9 cellular contexts compared by ENCODE assay signal in the genomic region with DNA sequence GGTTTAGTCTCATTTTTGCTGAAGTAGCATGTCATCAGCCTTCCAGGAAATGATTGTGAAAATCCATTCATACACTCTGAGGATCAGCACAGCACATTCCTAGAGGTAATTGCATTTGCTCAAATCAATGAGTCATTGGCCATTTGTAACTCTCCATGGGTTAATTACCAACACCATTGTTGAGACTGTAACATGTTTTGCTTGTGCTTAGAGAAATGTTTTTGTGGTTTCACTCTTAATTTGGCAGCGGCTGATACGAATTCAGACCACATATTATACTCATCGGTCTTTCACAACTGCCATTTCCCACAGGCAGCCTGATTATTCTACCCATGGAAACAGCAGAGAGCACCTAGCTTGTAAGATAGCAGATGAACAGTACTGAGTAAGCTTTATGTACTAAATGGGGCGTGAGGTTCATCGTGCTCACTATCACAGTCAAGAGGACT.
DNase-seq lines count a peak whose midpoint lies in the region; ATAC-seq and TF ChIP-seq lines count a peak whose summit lies in the region.
"Had no signal": no experiment of that assay in that cellular context is flagged by ENCODE, and none has a peak within 500 bp of the region (broad histone marks: within the 10 kb centered on the region; RNA-seq: fewer than 3 reads in every experiment).

No MANE protein-coding gene starts in this region.

- no peak overlapping the region for H4K8ac ChIP-seq in H9 (replicated peaks; ENCODE audit: insufficient read length, low read depth, low read length)

- H3K9ac ChIP-seq in H9 (ENCODE audit: extremely low read depth, insufficient read length, low read length) (no peak overlapping the region), colonic mucosa (ENCODE audit: low read depth in 2 of 2, low read length in 2 of 2) (no peak overlapping the region)

- H3K36me3 ChIP-seq in left ventricle myocardium inferior: no peaks in the 10 kb centered on the region
- H3K36me3 ChIP-seq in esophagus muscularis mucosa: no peaks in the 10 kb centered on the region
- H3K36me3 ChIP-seq in colonic mucosa: no peaks in the 10 kb centered on the region
- H3K36me3 ChIP-seq in naive thymus-derived CD4-positive, alpha-beta T cell (ENCODE audit: control insufficient read depth in 2 of 3, insufficient read depth in 3 of 3, low read length in 3 of 3): no peaks in the 10 kb centered on the region

- no peak overlapping the region for H3K4me2 ChIP-seq in H9 (ENCODE audit: insufficient read depth, insufficient read length, low read length)

- H3K4ac ChIP-seq in H9 (ENCODE audit: low read depth, low read length): no peak overlapping the region

- H3K23me2 ChIP-seq in H9 (ENCODE audit: insufficient read length, low read depth, low read length, poor library complexity, severe bottlenecking): no peaks in the 10 kb centered on the region

- TF ChIP-seq CTCF in H9 (conservative IDR thresholded peaks at IDR 0.05) (no peak), left ventricle myocardium inferior (IDR thresholded peaks at IDR 0.05; ENCODE audit: borderline replicate concordance) (no peak), esophagus muscularis mucosa (IDR thresholded peaks at IDR 0.05) (no peak), colonic mucosa (IDR thresholded peaks at IDR 0.05) (no peak)

- H3K9me3 Mint-ChIP-seq in H9: peaks cover 0 to 4% of the 10 kb centered on the region in 2 experiments; a peak in 1 of 5 replicates
- peaks cover 0 to 5% (median 0%) of the 10 kb centered on the region in 11 donors for H3K9me3 Mint-ChIP-seq in naive thymus-derived CD4-positive, alpha-beta T cell

- WGBS in H9 (ENCODE audit: extremely low coverage, insufficient read length, low lambda C conversion rate): no CpG with 5 or more reads among the region's 5 CpGs
- 80% methylated on average over 5 of the region's 5 CpGs for WGBS in esophagus muscularis mucosa

- H2AK5ac ChIP-seq in H9 (ENCODE audit: insufficient read length, low read length): no peak overlapping the region

- H3K27ac ChIP-seq in H9 (ENCODE audit: insufficient read length, low read depth, low read length): no peak overlapping the region
- H3K27ac ChIP-seq in left ventricle myocardium inferior (replicated peaks): peak overlapping the region; percentile 27
- H3K27ac ChIP-seq in esophagus muscularis mucosa (replicated peaks in 1 of 4): no peak overlapping the region
- H3K27ac ChIP-seq in colonic mucosa: no peak overlapping the region
- no peak overlapping the region for H3K27ac ChIP-seq in naive thymus-derived CD4-positive, alpha-beta T cell (ENCODE audit: low read depth, low read length)

- CTCF ChIA-PET in naive thymus-derived CD4-positive, alpha-beta T cell (lab: Charles Lee): no interaction called here

- no peak overlapping the region for H3K56ac ChIP-seq in H9 (ENCODE audit: insufficient read length, low read depth, low read length)

- no peaks in the 10 kb centered on the region for H3K27me3 ChIP-seq in H9 (ENCODE audit: insufficient read depth, low read length)
- H3K27me3 ChIP-seq in left ventricle myocardium inferior (ENCODE audit: low read depth): no peaks in the 10 kb centered on the region
- H3K27me3 ChIP-seq in esophagus muscularis mucosa: no peaks in the 10 kb centered on the region
- H3K27me3 ChIP-seq in colonic mucosa: no peaks in the 10 kb centered on the region
- H3K27me3 ChIP-seq in naive thymus-derived CD4-positive, alpha-beta T cell (ENCODE audit: control insufficient read depth in 2 of 2, insufficient read depth in 2 of 2, low read length in 2 of 2): no peaks in the 10 kb centered on the region

- H2BK12ac ChIP-seq in H9 (ENCODE audit: insufficient read length, low read depth, low read length): no peak overlapping the region

- H3K9me3 ChIP-seq in H9 (ENCODE audit: control insufficient read depth, low read depth, low read length) (no peaks in the 10 kb centered on the region), T-helper 17 cell (ENCODE audit: control insufficient read depth, low read length, poor library complexity, severe bottlenecking) (no peaks in the 10 kb centered on the region), left ventricle myocardium inferior (replicated peaks) (peaks cover 7% of the 10 kb centered on the region), esophagus muscularis mucosa (no peaks in the 10 kb centered on the region), colonic mucosa (no peaks in the 10 kb centered on the region)
- no peaks in the 10 kb centered on the region for H3K9me3 ChIP-seq in naive thymus-derived CD4-positive, alpha-beta T cell (ENCODE audit: control insufficient read depth in 2 of 3, low read length in 3 of 3)

- H4K5ac ChIP-seq in H9 (ENCODE audit: insufficient read length, low read depth, low read length): no peak overlapping the region

- POLR2A ChIA-PET in naive thymus-derived CD4-positive, alpha-beta T cell (lab: Charles Lee): no interaction called here

- no peak overlapping the region for H4K91ac ChIP-seq in H9 (ENCODE audit: insufficient read length, low read depth, low read length)

- H3K36me3 Mint-ChIP-seq in H9 (ENCODE audit: insufficient read depth in 1 of 3, low read depth in 3 of 3): peaks cover 0 to 5% (median 0%) of the 10 kb centered on the region in 3 experiments; a peak in 1 of 7 replicates
- no peaks in the 10 kb centered on the region for H3K36me3 Mint-ChIP-seq in T-helper 17 cell (ENCODE audit: low read depth)
- no peaks in the 10 kb centered on the region for H3K36me3 Mint-ChIP-seq in naive thymus-derived CD4-positive, alpha-beta T cell
- H3K36me3 Mint-ChIP-seq: brain had no signal

- peak overlapping the region; percentile 46 for H2AFZ ChIP-seq in H9 (ENCODE audit: low read length)

- no peak overlapping the region for H3T11ph ChIP-seq in H9 (ENCODE audit: low read length)

- H3K23ac ChIP-seq in H9 (ENCODE audit: insufficient read length, low read depth, low read length): no peak overlapping the region

- no peaks in the 10 kb centered on the region for H3K4me1 ChIP-seq in H9 (ENCODE audit: insufficient read depth, low read length)
- peaks cover 17% of the 10 kb centered on the region for H3K4me1 ChIP-seq in left ventricle myocardium inferior
- peaks cover 3 to 6% (median 4%) of the 10 kb centered on the region in 4 donors for H3K4me1 ChIP-seq in esophagus muscularis mucosa
- H3K4me1 ChIP-seq in colonic mucosa: no peaks in the 10 kb centered on the region
- no peaks in the 10 kb centered on the region for H3K4me1 ChIP-seq in naive thymus-derived CD4-positive, alpha-beta T cell (ENCODE audit: control insufficient read depth in 2 of 2, insufficient read depth in 2 of 2, low read length in 2 of 2)

- H3K14ac ChIP-seq in H9 (ENCODE audit: insufficient read depth, low read length): no peak overlapping the region

- H3K4me1 Mint-ChIP-seq in H9 (peaks cover 2 to 4% of the 10 kb centered on the region in 2 experiments), T-helper 17 cell (peaks cover 5% of the 10 kb centered on the region)
- peaks cover 0 to 5% (median 0%) of the 10 kb centered on the region in 7 donors for H3K4me1 Mint-ChIP-seq in naive thymus-derived CD4-positive, alpha-beta T cell

- ATAC-seq in T-helper 17 cell: no peak
- ATAC-seq in naive thymus-derived CD4-positive, alpha-beta T cell: no peak

- H3K79me2 ChIP-seq in H9 (ENCODE audit: insufficient read depth, low read length): no peaks in the 10 kb centered on the region

- H2BK5ac ChIP-seq in H9 (ENCODE audit: insufficient read length, low read length): no peak overlapping the region

- no peaks in the 10 kb centered on the region for H3K79me1 ChIP-seq in H9 (ENCODE audit: insufficient read depth, low read depth, low read length, poor library complexity, severe bottlenecking)

- H3K27ac Mint-ChIP-seq in H9 (no peak overlapping the region), T-helper 17 cell (no peak overlapping the region)
- H3K27ac Mint-ChIP-seq in naive thymus-derived CD4-positive, alpha-beta T cell: no peak overlapping the region

- intact Hi-C loops in left ventricle myocardium inferior (cut with micrococcal nuclease) (loop anchor here (5.0 to 10.0 kb wide), 2 partner anchors 119 to 266 kb away; no protein-coding TSS in a partner anchor), esophagus muscularis mucosa (cut with DNase I) (no loop called here), colonic mucosa (cut with DNase I) (loop anchor here (5.0 to 10.0 kb wide), 2 partner anchors 116 to 469 kb away; no protein-coding TSS in a partner anchor)
- intact Hi-C loops in naive thymus-derived CD4-positive, alpha-beta T cell (cut with micrococcal nuclease): no loop called here

- H3K18ac ChIP-seq in H9 (ENCODE audit: insufficient read length, low read depth, low read length): no peak overlapping the region

- H2BK120ac ChIP-seq in H9 (ENCODE audit: low read depth, low read length, poor library complexity, severe bottlenecking): no peak overlapping the region

- TF ChIP-seq POLR2A in esophagus muscularis mucosa (IDR thresholded peaks at IDR 0.05; ENCODE audit: low read depth): no peak

- H3K27me3 Mint-ChIP-seq in H9 (ENCODE audit: low read depth) (peaks cover 23% of the 10 kb centered on the region), T-helper 17 cell (peaks cover 43% of the 10 kb centered on the region)
- H3K27me3 Mint-ChIP-seq in naive thymus-derived CD4-positive, alpha-beta T cell: peaks cover 14 to 49% (median 39%) of the 10 kb centered on the region in 5 donors

- H3K4me3 Mint-ChIP-seq in H9 (no peak overlapping the region), T-helper 17 cell (peak overlapping the region; percentile 78)
- H3K4me3 Mint-ChIP-seq in naive thymus-derived CD4-positive, alpha-beta T cell: no peak overlapping the region

- H2BK15ac ChIP-seq in H9 (ENCODE audit: low read depth, low read length): no peak overlapping the region

- no peak overlapping the region for H3K4me3 ChIP-seq in left ventricle myocardium inferior
- no peak overlapping the region for H3K4me3 ChIP-seq in esophagus muscularis mucosa
- no peak overlapping the region for H3K4me3 ChIP-seq in colonic mucosa
- H3K4me3 ChIP-seq in naive thymus-derived CD4-positive, alpha-beta T cell (ENCODE audit: low read length): no peak overlapping the region

- TF ChIP-seq EP300 in esophagus muscularis mucosa (IDR thresholded peaks at IDR 0.05): no peak

- H4K20me1 ChIP-seq in H9 (ENCODE audit: control insufficient read depth, insufficient read depth, insufficient read length): no peaks in the 10 kb centered on the region

- peak; percentile 40 for DNase-seq in AG20443 (ENCODE audit: low spot score)
- DNase-seq in H9: no peak
- DNase-seq in T-helper 17 cell: no peak
- DNase-seq in left ventricle myocardium inferior: no peak
- no peak for DNase-seq in esophagus muscularis mucosa (ENCODE audit: extremely low spot score)
- DNase-seq in colonic mucosa: no peak
- no peak for DNase-seq in superior temporal gyrus (ENCODE audit: extremely low spot score)
- DNase-seq in naive thymus-derived CD4-positive, alpha-beta T cell: no peak

- H2BK20ac ChIP-seq in H9 (ENCODE audit: low read depth, low read length, poor library complexity, severe bottlenecking): no peak overlapping the region

Comparison
In these comparisons a context has a peak if more than half of its experiments do, and no peak if none do; other contexts are left out.
1. intact Hi-C loops: an anchor here in left ventricle myocardium inferior (5.0 to 10.0 kb wide) and colonic mucosa (5.0 to 10.0 kb wide); none called in esophagus muscularis mucosa and naive thymus-derived CD4-positive, alpha-beta T cell.